Comparison of ENCODE assay signal across 10 cellular contexts in genomic region chr11:67057410-67057757, GRCh38. TPM values are rescaled to one million over a fixed set of nuclear protein-coding genes. Genes with fewer than 3 reads are reported as not detected.
DNase-seq lines count a peak whose midpoint lies in the region; ATAC-seq and TF ChIP-seq lines count a peak whose summit lies in the region.
"Had no signal": no experiment of that assay in that cellular context is flagged by ENCODE, and none has a peak within 500 bp of the region (broad histone marks: within the 10 kb centered on the region; RNA-seq: fewer than 3 reads in every experiment).

No MANE protein-coding gene starts in this region.

- TF ChIP-seq CTCF in endodermal cell (conservative IDR thresholded peaks at IDR 0.05) = no peak
- no peak for TF ChIP-seq CTCF in GM10266 (IDR thresholded peaks at IDR 0.05; ENCODE audit: control insufficient read depth, insufficient read depth, low read depth, missing control alignments)

- peak overlapping the region; percentile 20 for H3K4me3 Mint-ChIP-seq in stimulated activated naive CD8-positive, alpha-beta T cell treated with anti-CD3 and anti-CD28 coated beads, Interleukin-15, Interleukin-2, amounts not matched to agents 100 ng/mL and 50 ng/mL, for 24 hours
- peak overlapping the region; percentile 64 for H3K4me3 Mint-ChIP-seq in endodermal cell

- no peak overlapping the region for H3K27ac Mint-ChIP-seq in stimulated activated naive CD8-positive, alpha-beta T cell treated with anti-CD3 and anti-CD28 coated beads, Interleukin-15, Interleukin-2, amounts not matched to agents 100 ng/mL and 50 ng/mL, for 24 hours
- no peak overlapping the region for H3K27ac Mint-ChIP-seq in endodermal cell

- H3K9ac ChIP-seq in endodermal cell (ENCODE audit: extremely low read depth, low read length, poor library complexity, severe bottlenecking) (peak overlapping the region; percentile 51), mucosa of rectum (ENCODE audit: low read depth in 1 of 2, low read length in 2 of 2) (no peak overlapping the region)

- H3K27me3 Mint-ChIP-seq in stimulated activated naive CD8-positive, alpha-beta T cell treated with anti-CD3 and anti-CD28 coated beads, Interleukin-15, Interleukin-2, amounts not matched to agents 100 ng/mL and 50 ng/mL, for 24 hours = peaks cover 11% of the 10 kb centered on the region
- H3K27me3 Mint-ChIP-seq in endodermal cell (ENCODE audit: insufficient read depth) = no peaks in the 10 kb centered on the region

- no peaks in the 10 kb centered on the region for H3K36me3 ChIP-seq in endodermal cell (ENCODE audit: control insufficient read depth, insufficient read depth, low read length)
- H3K36me3 ChIP-seq in mucosa of rectum (ENCODE audit: control insufficient read depth in 2 of 2, insufficient read depth in 2 of 2, low read length in 2 of 2) = no peaks in the 10 kb centered on the region
- H3K36me3 ChIP-seq in aorta (ENCODE audit: control insufficient read depth in 1 of 2, insufficient read depth in 2 of 2, low read length in 1 of 2) = no peaks in the 10 kb centered on the region

- no peaks in the 10 kb centered on the region for H3K9me3 ChIP-seq in endodermal cell (ENCODE audit: control insufficient read depth, low read length)
- no peaks in the 10 kb centered on the region for H3K9me3 ChIP-seq in mucosa of rectum (ENCODE audit: control insufficient read depth in 2 of 2, low read length in 2 of 2)
- H3K9me3 ChIP-seq in aorta (ENCODE audit: control insufficient read depth, low read length) = no peaks in the 10 kb centered on the region

- DNase-seq in stimulated activated naive CD8-positive, alpha-beta T cell treated with anti-CD3 and anti-CD28 coated beads, Interleukin-15, Interleukin-2, amounts not matched to agents 100 U/mL and 50 U/mL, for 24 hours = no peak
- DNase-seq in endodermal cell = no peak
- DNase-seq in aorta = no peak
- no peak for DNase-seq in DMS79 treated with DMSO at 0.1 percent for 48 hours (lab: John Stamatoyannopoulos, UW)
- no peak for DNase-seq in sciatic nerve (ENCODE audit: low spot score)
- DNase-seq in GM10266 (ENCODE audit: extremely low spot score) = no peak
- DNase-seq: head of caudate nucleus; NK-92 treated with Interleukin-12 subunit alpha and Interleukin-12 subunit beta, amount 100 ng/mL, for 24 hours had no signal

- H3K36me3 Mint-ChIP-seq in stimulated activated naive CD8-positive, alpha-beta T cell treated with anti-CD3 and anti-CD28 coated beads, Interleukin-15, Interleukin-2, amounts not matched to agents 100 ng/mL and 50 ng/mL, for 24 hours (ENCODE audit: low read depth) = no peaks in the 10 kb centered on the region
- peaks cover 3% of the 10 kb centered on the region for H3K36me3 Mint-ChIP-seq in endodermal cell (ENCODE audit: low read depth)

- H3K4me3 ChIP-seq in endodermal cell (ENCODE audit: low read length) (peak overlapping the region; percentile 83), mucosa of rectum (ENCODE audit: low read length in 2 of 2) (peak overlapping the region; percentile 54 to 67), aorta (ENCODE audit: low read length in 2 of 2) (peak overlapping the region; percentile 39 to 48)

- H3K27me3 ChIP-seq in endodermal cell (ENCODE audit: control insufficient read depth, insufficient read depth, low read length, poor library complexity, severe bottlenecking) (no peaks in the 10 kb centered on the region), mucosa of rectum (ENCODE audit: control insufficient read depth in 2 of 2, insufficient read depth in 2 of 2, low read length in 2 of 2) (peaks cover 4% of the 10 kb centered on the region in 2 donors), aorta (ENCODE audit: control insufficient read depth in 1 of 2, insufficient read depth in 2 of 2, low read length in 1 of 2) (no peaks in the 10 kb centered on the region)

- H3K27ac ChIP-seq in endodermal cell (ENCODE audit: low read depth, low read length) (no peak overlapping the region), mucosa of rectum (ENCODE audit: low read depth in 2 of 2, low read length in 2 of 2) (no peak overlapping the region), aorta (ENCODE audit: low read depth in 1 of 2, low read length in 2 of 2) (peak overlapping the region in 1 of 2 donors; percentile 20)

- 90 to 100% methylated on average over 5 to 8 of the region's 8 CpGs for WGBS in endodermal cell (ENCODE audit: insufficient coverage in 1 of 2, insufficient read length in 1 of 2), 2 experiments
- 1 to 7% methylated on average over 8 of the region's 8 CpGs for WGBS in aorta, 2 donors

- H3K9me3 Mint-ChIP-seq in stimulated activated naive CD8-positive, alpha-beta T cell treated with anti-CD3 and anti-CD28 coated beads, Interleukin-15, Interleukin-2, amounts not matched to agents 100 ng/mL and 50 ng/mL, for 24 hours = no peaks in the 10 kb centered on the region
- H3K9me3 Mint-ChIP-seq in endodermal cell = no peaks in the 10 kb centered on the region

- intact Hi-C loops in aorta (cut with DNase I) (no loop called here), sciatic nerve (cut with DNase I) (no loop called here)

- no peak for ATAC-seq in stimulated activated naive CD8-positive, alpha-beta T cell treated with anti-CD3 and anti-CD28 coated beads, Interleukin-15, Interleukin-2, amounts not matched to agents 100 U/mL and 50 U/mL, for 24 hours
- ATAC-seq in aorta (ENCODE audit: low FRiP score) (peak; percentile 17), sciatic nerve (no peak)

- H3K4me1 ChIP-seq in endodermal cell (ENCODE audit: control insufficient read depth, insufficient read depth, low read length) (peaks cover 24% of the 10 kb centered on the region), mucosa of rectum (ENCODE audit: control insufficient read depth in 2 of 2, insufficient read depth in 2 of 2, low read length in 2 of 2) (peaks cover 24 to 28% of the 10 kb centered on the region in 2 donors), aorta (ENCODE audit: control insufficient read depth in 1 of 2, insufficient read depth in 2 of 2, low read length in 2 of 2) (no peaks in the 10 kb centered on the region)

- H3K4me1 Mint-ChIP-seq in stimulated activated naive CD8-positive, alpha-beta T cell treated with anti-CD3 and anti-CD28 coated beads, Interleukin-15, Interleukin-2, amounts not matched to agents 100 ng/mL and 50 ng/mL, for 24 hours (ENCODE audit: low read depth) = peaks cover 16% of the 10 kb centered on the region
- peaks cover 15% of the 10 kb centered on the region for H3K4me1 Mint-ChIP-seq in endodermal cell

RNA-seq across cellular contexts. Expression of gene RHOD, which starts 0.7 kb away (rescaled TPM):
- 10 to 100 TPM; 17.1 to 18.1 TPM for total RNA-seq in endodermal cell
- polyA plus RNA-seq in endodermal cell (2013, experiment 1 of 2) = 7.7 TPM
- polyA plus RNA-seq in endodermal cell (2013, experiment 2 of 2) = 7.7 TPM
- 10 to 100 TPM; 19.4 to 20.1 TPM for total RNA-seq in aorta
- 10 to 100 TPM; 28.4 to 33.6 TPM for polyA plus RNA-seq in aorta
- 10.3 TPM for total RNA-seq in sciatic nerve

RNA-seq across cellular contexts. Expression of gene SYT12, which starts 34.5 kb away (rescaled TPM):
- 1 to 10 TPM in 1 of 2 donors, under 1 TPM in 1; 0.91 to 1.1 TPM for total RNA-seq in endodermal cell
- polyA plus RNA-seq in endodermal cell (2013, experiment 1 of 2) = 0.39 TPM
- 0.33 TPM for polyA plus RNA-seq in endodermal cell (2013, experiment 2 of 2)
- total RNA-seq in aorta = 1 to 10 TPM; 4.7 to 5.5 TPM
- 1 to 10 TPM; 1.4 to 3.8 TPM for polyA plus RNA-seq in aorta
- 0.71 TPM for total RNA-seq in sciatic nerve
